23 cellular contexts compared by ENCODE assay signal in the genomic region with DNA sequence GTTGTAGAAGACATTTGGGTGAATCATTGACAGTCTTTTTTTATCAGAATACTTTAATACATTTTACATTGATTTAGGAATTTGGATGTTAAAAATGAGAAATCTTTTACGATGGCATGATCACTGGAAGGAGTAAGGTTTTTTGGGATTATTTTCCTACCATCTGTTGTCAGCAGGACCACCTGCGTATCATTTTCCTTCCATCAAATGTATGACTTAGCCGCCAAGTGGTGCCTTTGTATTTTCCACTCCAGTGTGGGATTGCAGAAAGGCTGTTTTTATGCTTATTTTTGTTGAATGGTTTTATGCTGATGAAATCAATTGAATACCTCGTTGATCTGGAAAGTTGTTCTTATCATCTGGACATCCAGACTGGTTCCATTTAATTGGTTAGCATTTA.
"Had no signal": no experiment of that assay in that cellular context is flagged by ENCODE, and none has a peak within 500 bp of the region (broad histone marks: within the 10 kb centered on the region; RNA-seq: fewer than 3 reads in every experiment).

No MANE protein-coding gene starts in this region.

- H3K4me3 Mint-ChIP-seq: activated B cell treated with CpG ODN at 0.5 μM for 24 hours; activated CD8-positive, alpha-beta T cell treated with anti-CD3 and anti-CD28 coated beads, Interleukin-2, amount 10 ng/mL, durations not matched to agents 7 days and 5 days; activated naive CD4-positive, alpha-beta T cell treated with anti-CD3 and anti-CD28 coated beads, Interleukin-2, amount 10 ng/mL, durations not matched to agents 7 days and 5 days; activated naive CD8-positive, alpha-beta T cell treated with anti-CD3 and anti-CD28 coated beads, Interleukin-2, amount 50 U/mL, for 24 hours; activated T-cell treated with anti-CD3 and anti-CD28 coated beads, Interleukin-2, amount 50 U/mL, for 4 hours; dendritic cell treated with granulocyte-macrophage colony-stimulating factor and Interleukin-4, amounts not matched to agents 40 ng/mL and 50 ng/mL, for 4 days; memory B cell; natural killer cell treated with Interleukin-12 subunit alpha and Interleukin-12 subunit beta and Interleukin-15 and Interleukin-18, amount 100 ng/mL, for 72 hours; stimulated activated effector memory CD8-positive, alpha-beta T cell treated with anti-CD3 and anti-CD28 coated beads, Interleukin-12 subunit alpha, Interleukin-12 subunit beta, amount 100 ng/mL, for 72 hours; T-helper 2 cell treated with Interferon-gamma antibody and Interleukin-4, amounts not matched to agents 5 μg/mL and 100 μg/mL, for 36 hours had no signal

- H3K27me3 ChIP-seq: breast epithelium, esophagus squamous epithelium, stomach, upper lobe of right lung had no signal

- H3K27me3 Mint-ChIP-seq: memory B cell had no signal

- H3K4me1 ChIP-seq: breast epithelium, upper lobe of right lung had no signal

- H3K9me3 ChIP-seq: breast epithelium, esophagus squamous epithelium, SK-N-SH, stomach, thoracic aorta, upper lobe of right lung had no signal

- H3K27ac Mint-ChIP-seq: activated B cell treated with CpG ODN at 0.5 μM for 24 hours; activated CD8-positive, alpha-beta T cell treated with anti-CD3 and anti-CD28 coated beads, Interleukin-2, amount 10 ng/mL, durations not matched to agents 7 days and 5 days; activated naive CD4-positive, alpha-beta T cell treated with anti-CD3 and anti-CD28 coated beads, Interleukin-2, amount 10 ng/mL, durations not matched to agents 7 days and 5 days; activated naive CD8-positive, alpha-beta T cell treated with anti-CD3 and anti-CD28 coated beads, Interleukin-2, amount 50 U/mL, for 24 hours; dendritic cell treated with granulocyte-macrophage colony-stimulating factor and Interleukin-4, amounts not matched to agents 40 ng/mL and 50 ng/mL, for 4 days; memory B cell; natural killer cell treated with Interleukin-12 subunit alpha and Interleukin-12 subunit beta and Interleukin-15 and Interleukin-18, amount 100 ng/mL, for 72 hours; progenitor cell of endocrine pancreas; stimulated activated effector memory CD8-positive, alpha-beta T cell treated with anti-CD3 and anti-CD28 coated beads, Interleukin-12 subunit alpha, Interleukin-12 subunit beta, amount 100 ng/mL, for 72 hours; T-helper 2 cell treated with Interferon-gamma antibody and Interleukin-4, amounts not matched to agents 5 μg/mL and 100 μg/mL, for 36 hours had no signal

- H3K27ac ChIP-seq: breast epithelium, thoracic aorta, upper lobe of right lung had no signal

- H3K4me1 Mint-ChIP-seq: activated B cell treated with CpG ODN at 0.5 μM for 24 hours; activated naive CD4-positive, alpha-beta T cell treated with anti-CD3 and anti-CD28 coated beads, Interleukin-2, amount 10 ng/mL, durations not matched to agents 7 days and 5 days; activated naive CD8-positive, alpha-beta T cell treated with anti-CD3 and anti-CD28 coated beads, Interleukin-2, amount 50 U/mL, for 24 hours; memory B cell; stimulated activated effector memory CD8-positive, alpha-beta T cell treated with anti-CD3 and anti-CD28 coated beads, Interleukin-12 subunit alpha, Interleukin-12 subunit beta, amount 100 ng/mL, for 72 hours had no signal

- ATAC-seq: activated CD8-positive, alpha-beta T cell treated with anti-CD3 and anti-CD28 coated beads, Interleukin-2, amount 10 ng/mL, durations not matched to agents 7 days and 5 days; activated naive CD8-positive, alpha-beta T cell treated with anti-CD3 and anti-CD28 coated beads, Interleukin-2, amount 50 U/mL, for 24 hours; activated T-cell treated with anti-CD3 and anti-CD28 coated beads, Interleukin-2, amount 50 U/mL, for 4 hours; natural killer cell treated with Interleukin-12 subunit alpha and Interleukin-12 subunit beta and Interleukin-15 and Interleukin-18, amount 100 ng/mL, for 72 hours; stimulated activated effector memory CD8-positive, alpha-beta T cell treated with anti-CD3 and anti-CD28 coated beads, Interleukin-12 subunit alpha, Interleukin-12 subunit beta, amount 100 ng/mL, for 72 hours; upper lobe of right lung had no signal

- H3K9ac ChIP-seq: SK-N-SH had no signal

- H3K9me3 Mint-ChIP-seq: activated B cell treated with CpG ODN at 0.5 μM for 24 hours; activated naive CD4-positive, alpha-beta T cell treated with anti-CD3 and anti-CD28 coated beads, Interleukin-2, amount 10 ng/mL, durations not matched to agents 7 days and 5 days; activated naive CD8-positive, alpha-beta T cell treated with anti-CD3 and anti-CD28 coated beads, Interleukin-2, amount 50 U/mL, for 24 hours; activated T-cell treated with anti-CD3 and anti-CD28 coated beads, Interleukin-2, amount 50 U/mL, for 4 hours; dendritic cell treated with granulocyte-macrophage colony-stimulating factor and Interleukin-4, amounts not matched to agents 40 ng/mL and 50 ng/mL, for 4 days; memory B cell; natural killer cell treated with Interleukin-12 subunit alpha and Interleukin-12 subunit beta and Interleukin-15 and Interleukin-18, amount 100 ng/mL, for 72 hours; stimulated activated effector memory CD8-positive, alpha-beta T cell treated with anti-CD3 and anti-CD28 coated beads, Interleukin-12 subunit alpha, Interleukin-12 subunit beta, amount 100 ng/mL, for 72 hours; T-helper 2 cell treated with Interferon-gamma antibody and Interleukin-4, amounts not matched to agents 5 μg/mL and 100 μg/mL, for 36 hours had no signal

- H3K36me3 Mint-ChIP-seq: activated naive CD4-positive, alpha-beta T cell treated with anti-CD3 and anti-CD28 coated beads, Interleukin-2, amount 10 ng/mL, durations not matched to agents 7 days and 5 days; memory B cell; natural killer cell treated with Interleukin-12 subunit alpha and Interleukin-12 subunit beta and Interleukin-15 and Interleukin-18, amount 100 ng/mL, for 72 hours; stimulated activated effector memory CD8-positive, alpha-beta T cell treated with anti-CD3 and anti-CD28 coated beads, Interleukin-12 subunit alpha, Interleukin-12 subunit beta, amount 100 ng/mL, for 72 hours had no signal

- H3K4me3 ChIP-seq: breast epithelium, esophagus squamous epithelium, stomach, thoracic aorta, upper lobe of right lung had no signal

- H3K36me3 ChIP-seq: breast epithelium, esophagus squamous epithelium, stomach, thoracic aorta, upper lobe of right lung had no signal

- DNase-seq: activated B cell treated with CpG ODN at 0.5 μM for 24 hours; activated CD4-positive, alpha-beta T cell treated with anti-CD3 and anti-CD28 coated beads for 48 hours; activated CD8-positive, alpha-beta T cell treated with anti-CD3 and anti-CD28 coated beads, Interleukin-2, amount 10 ng/mL, durations not matched to agents 7 days and 5 days; activated naive CD4-positive, alpha-beta T cell treated with anti-CD3 and anti-CD28 coated beads, Interleukin-2, amount 10 ng/mL, durations not matched to agents 7 days and 5 days; activated naive CD8-positive, alpha-beta T cell treated with anti-CD3 and anti-CD28 coated beads, Interleukin-2, amount 50 U/mL, for 24 hours; activated T-cell treated with anti-CD3 and anti-CD28 coated beads, Interleukin-2, amount 50 U/mL, for 4 hours; aorta; cerebellar nuclear complex; effector CD8-positive, alpha-beta T cell; esophagus squamous epithelium; nucleus accumbens; SK-N-SH; stimulated activated CD4-positive, alpha-beta T cell treated with anti-CD3 and anti-CD28 coated beads, Interleukin-4, amount 100 ng/mL, for 1 hour; stomach; upper lobe of right lung had no signal
